ENCODE assay signal across 28 cellular contexts in genomic region chr11:46721286-46721685, GRCh38. TPM values are rescaled to one million over a fixed set of nuclear protein-coding genes. Genes with fewer than 3 reads are reported as not detected.
A peak's percentile ranks its signal among the peaks of the same experiment; 100 is the strongest.
DNase-seq lines count a peak whose midpoint lies in the region; ATAC-seq, FAIRE-seq and TF ChIP-seq lines count a peak whose summit lies in the region.
"Had no signal": no experiment of that assay in that cellular context is flagged by ENCODE, and none has a peak within 500 bp of the region (broad histone marks: within the 10 kb centered on the region; RNA-seq: fewer than 3 reads in every experiment).

No MANE protein-coding gene starts in this region.

- H3K27me3 Mint-ChIP-seq in activated CD4-positive, alpha-beta T cell treated with anti-CD3 and anti-CD28 coated beads, Interleukin-2, amount 10 ng/mL, durations not matched to agents 7 days and 5 days = no peaks in the 10 kb centered on the region
- no peaks in the 10 kb centered on the region for H3K27me3 Mint-ChIP-seq in activated CD4-positive, alpha-beta T cell treated with anti-CD3 and anti-CD28 coated beads for 36 hours

- CTCF ChIA-PET in activated CD4-positive, alpha-beta T cell treated with anti-CD3 and anti-CD28 coated beads, Interleukin-2, amount 10 ng/mL, durations not matched to agents 7 days and 5 days (lab: Charles Lee) = no interaction called here
- CTCF ChIA-PET in activated CD4-positive, alpha-beta T cell treated with anti-CD3 and anti-CD28 coated beads for 36 hours (lab: Charles Lee) = no interaction called here
- CTCF ChIA-PET in HepG2 (lab: Yijun Ruan, JAX; ENCODE audit: low intra/inter-chr PET ratio, low total read pairs) = no interaction called here

- no peaks in the 10 kb centered on the region for H3K36me3 Mint-ChIP-seq in activated CD4-positive, alpha-beta T cell treated with anti-CD3 and anti-CD28 coated beads, Interleukin-2, amount 10 ng/mL, durations not matched to agents 7 days and 5 days (ENCODE audit: low read depth)
- H3K36me3 Mint-ChIP-seq in activated CD4-positive, alpha-beta T cell treated with anti-CD3 and anti-CD28 coated beads for 36 hours (ENCODE audit: low read depth) = no peaks in the 10 kb centered on the region
- H3K36me3 Mint-ChIP-seq: CD14-positive monocyte; CD8-positive, alpha-beta memory T cell had no signal

- no peak for TF ChIP-seq EP300 in HepG2 (IDR thresholded peaks at IDR 0.05; ENCODE audit: low read depth in 2 of 2, low read length in 2 of 2)
- no peak for TF ChIP-seq EP300 in HepG2 (CRISPR knock-in tag; IDR thresholded peaks at IDR 0.05; ENCODE audit: borderline replicate concordance)

- no peaks in the 10 kb centered on the region for H3K9me3 ChIP-seq in HepG2 (ENCODE audit: low read length)
- H3K9me3 ChIP-seq in osteoblast (ENCODE audit: low read depth, low read length) = no peaks in the 10 kb centered on the region
- H3K9me3 ChIP-seq: BE2C had no signal

- H3K79me2 ChIP-seq in HepG2 (ENCODE audit: insufficient read depth, low read length) = peaks cover 64% of the 10 kb centered on the region
- H3K79me2 ChIP-seq in osteoblast (ENCODE audit: insufficient read depth, low read length) = no peaks in the 10 kb centered on the region

- peaks cover 87% of the 10 kb centered on the region for H3K4me1 ChIP-seq in HepG2 (ENCODE audit: insufficient read depth, low read length)
- no peaks in the 10 kb centered on the region for H3K4me1 ChIP-seq in osteoblast (ENCODE audit: insufficient read depth, low read length)
- H3K4me1 ChIP-seq: BE2C had no signal

- H3K27me3 ChIP-seq in HepG2 (ENCODE audit: control insufficient read depth in 1 of 2, insufficient read depth in 2 of 2, low read length in 2 of 2) (no peaks in the 10 kb centered on the region; a peak in 1 of 5 replicates), osteoblast (ENCODE audit: insufficient read depth, low read length) (no peaks in the 10 kb centered on the region)
- H3K27me3 ChIP-seq: BE2C had no signal

- no peak for DNase-seq in activated CD4-positive, alpha-beta T cell treated with anti-CD3 and anti-CD28 coated beads, Interleukin-2, amount 10 ng/mL, durations not matched to agents 7 days and 5 days
- DNase-seq in activated CD4-positive, alpha-beta T cell treated with anti-CD3 and anti-CD28 coated beads for 36 hours = no peak
- DNase-seq in HepG2 (ENCODE audit: low spot score) = no peak
- peak; percentile 58 for DNase-seq in osteoblast (ENCODE audit: insufficient read length, low spot score, missing footprints)
- DNase-seq in activated CD4-positive, alpha-beta T cell treated with anti-CD3 and anti-CD28 coated beads, Interleukin-2, amount 50 U/mL, for 48 hours = no peak
- no peak for DNase-seq in inferior parietal cortex (ENCODE audit: extremely low spot score)
- no peak for DNase-seq in posterior cingulate gyrus
- DNase-seq: 8988T; ACHN; BE2C; Calu3; CD8-positive, alpha-beta memory T cell; DMS79 treated with DMSO at 0.1 percent for 48 hours; GF-D8; Kasumi-1; NCI-H1092 treated with DMSO at 0.1 percent for 48 hours; NCI-H146; NCI-H1930; NCI-H2227 treated with DMSO at 0.1 percent for 48 hours; NCI-H510A; NCI-H69; SHP77 treated with DMSO at 0.1 percent for 48 hours had no signal

- no peaks in the 10 kb centered on the region for H3K9me3 Mint-ChIP-seq in activated CD4-positive, alpha-beta T cell treated with anti-CD3 and anti-CD28 coated beads, Interleukin-2, amount 10 ng/mL, durations not matched to agents 7 days and 5 days
- no peaks in the 10 kb centered on the region for H3K9me3 Mint-ChIP-seq in activated CD4-positive, alpha-beta T cell treated with anti-CD3 and anti-CD28 coated beads for 36 hours (ENCODE audit: low read depth)
- H3K9me3 Mint-ChIP-seq: CD8-positive, alpha-beta memory T cell had no signal

- H3K4me1 Mint-ChIP-seq in activated CD4-positive, alpha-beta T cell treated with anti-CD3 and anti-CD28 coated beads, Interleukin-2, amount 10 ng/mL, durations not matched to agents 7 days and 5 days = peaks cover 8% of the 10 kb centered on the region
- H3K4me1 Mint-ChIP-seq in activated CD4-positive, alpha-beta T cell treated with anti-CD3 and anti-CD28 coated beads for 36 hours = peaks cover 5% of the 10 kb centered on the region

- H3K27ac Mint-ChIP-seq in activated CD4-positive, alpha-beta T cell treated with anti-CD3 and anti-CD28 coated beads, Interleukin-2, amount 10 ng/mL, durations not matched to agents 7 days and 5 days = peak overlapping the region; percentile 73
- no peak overlapping the region for H3K27ac Mint-ChIP-seq in activated CD4-positive, alpha-beta T cell treated with anti-CD3 and anti-CD28 coated beads for 36 hours
- H3K27ac Mint-ChIP-seq: CD14-positive monocyte had no signal

- no peak for TF ChIP-seq CTCF in HepG2 (CRISPR knock-in tag; IDR thresholded peaks at IDR 0.05)
- no peak for TF ChIP-seq CTCF in osteoblast (IDR thresholded peaks at IDR 0.05; ENCODE audit: extremely low read depth, low read depth, low read length)

- H4K20me1 ChIP-seq in HepG2 (ENCODE audit: insufficient read depth, low read length) (peaks cover 29% of the 10 kb centered on the region), osteoblast (ENCODE audit: insufficient read depth, low read length) (no peaks in the 10 kb centered on the region)

- H2AFZ ChIP-seq in HepG2 (ENCODE audit: low read length) (no peak overlapping the region), osteoblast (ENCODE audit: low read length) (no peak overlapping the region)

- no peak for TF ChIP-seq RAD21 in HepG2 (CRISPR knock-in tag; IDR thresholded peaks at IDR 0.05)

- H3K4me3 ChIP-seq in HepG2 (replicated peaks in 1 of 3; ENCODE audit: insufficient read depth in 1 of 3, low read depth in 2 of 3, low read length in 3 of 3) = peak overlapping the region in 2 of 3 experiments; percentile 27 to 92; a peak in 4 of 6 replicates
- no peak overlapping the region for H3K4me3 ChIP-seq in osteoblast (ENCODE audit: insufficient read depth, low read length)

- H3K4me2 ChIP-seq in HepG2 (ENCODE audit: low read depth, low read length) (peak overlapping the region; percentile 94), osteoblast (ENCODE audit: insufficient read depth, low read length) (no peak overlapping the region)

- 80% methylated on average over 6 of the region's 6 CpGs for WGBS in HepG2 (ENCODE audit: low lambda C conversion rate)

- no peak for ATAC-seq in activated CD4-positive, alpha-beta T cell treated with anti-CD3 and anti-CD28 coated beads for 36 hours
- ATAC-seq in HepG2 = no peak
- ATAC-seq: Panc1 had no signal

- H3K27ac ChIP-seq in HepG2 (ENCODE audit: extremely low read length, insufficient read depth, low read length) = peak overlapping the region; percentile 25
- no peak overlapping the region for H3K27ac ChIP-seq in osteoblast (ENCODE audit: low read depth, low read length)

- H3K36me3 ChIP-seq in HepG2 (replicated peaks in 1 of 2; ENCODE audit: control insufficient read depth in 1 of 2, insufficient read depth in 2 of 2, low read length in 2 of 2) = peaks cover 13 to 32% of the 10 kb centered on the region in 2 experiments
- no peaks in the 10 kb centered on the region for H3K36me3 ChIP-seq in osteoblast (ENCODE audit: insufficient read depth, low read length)
- H3K36me3 ChIP-seq: BE2C had no signal

- no peak overlapping the region for H3K4me3 Mint-ChIP-seq in activated CD4-positive, alpha-beta T cell treated with anti-CD3 and anti-CD28 coated beads, Interleukin-2, amount 10 ng/mL, durations not matched to agents 7 days and 5 days
- H3K4me3 Mint-ChIP-seq in activated CD4-positive, alpha-beta T cell treated with anti-CD3 and anti-CD28 coated beads for 36 hours = no peak overlapping the region
- H3K4me3 Mint-ChIP-seq: CD14-positive monocyte; CD8-positive, alpha-beta memory T cell had no signal

- BruUV-seq in HepG2 (replicated peaks; lab: Mats Ljungman, UMichigan) = no TSS peak

- TF ChIP-seq POLR2A in HepG2 (IDR thresholded peaks at IDR 0.05; ENCODE audit: insufficient read depth in 1 of 2, low read depth in 2 of 2, low read length in 2 of 2) = peak in 1 of 2 experiments; percentile 27; a peak in 1 of 4 replicates

- no peak for FAIRE-seq in HepG2 (lab: Jason Lieb, UNC)
- FAIRE-seq: GM12891, GM19239, H54 had no signal

- in situ Hi-C loops in HepG2 (cut with HindIII; ENCODE audit: extremely low pct_ligation_motif_present, low pct_unique_long_range_greater_than_20kb) = no loop called here

- H3K9ac ChIP-seq in HepG2 (ENCODE audit: insufficient read depth, low read depth, low read length) = peak overlapping the region; percentile 26; the same call in 1 of the 2 replicates

- POLR2A ChIA-PET in activated CD4-positive, alpha-beta T cell treated with anti-CD3 and anti-CD28 coated beads, Interleukin-2, amount 10 ng/mL, durations not matched to agents 7 days and 5 days (lab: Charles Lee) = no interaction called here
- POLR2A ChIA-PET in activated CD4-positive, alpha-beta T cell treated with anti-CD3 and anti-CD28 coated beads for 36 hours (lab: Charles Lee) = no interaction called here
- POLR2A ChIA-PET in HepG2 (lab: Yijun Ruan, JAX) = interaction anchor here (2.4 to 12.3 kb wide), 7 partner anchors 8 to 50 kb away, joined by 8 to 272 read pairs (median 38); partner anchors contain the start of genes ARHGAP1 and ZNF408

- intact Hi-C loops in activated CD4-positive, alpha-beta T cell treated with anti-CD3 and anti-CD28 coated beads for 36 hours (cut with DNase I, micrococcal nuclease) = no loop called here
- intact Hi-C loops in HepG2 (cut with micrococcal nuclease; ENCODE audit: unreplicated experiment) = no loop called here
- intact Hi-C loops in posterior cingulate gyrus (cut with DNase I) = no loop called here

RNA-seq across cellular contexts. Expression of gene F2, which starts 2.3 kb away (rescaled TPM):
- total RNA-seq in activated CD4-positive, alpha-beta T cell treated with anti-CD3 and anti-CD28 coated beads, Interleukin-2, amount 10 ng/mL, durations not matched to agents 7 days and 5 days = under 1 TPM in 1 of 2 experiments, not detected in 1; 0.15 TPM
- total RNA-seq in activated CD4-positive, alpha-beta T cell treated with anti-CD3 and anti-CD28 coated beads for 36 hours = not detected
- 110 and 330 TPM in 2 replicates for total RNA-seq in HepG2 (2016; rRNA removed; fragmentation: Illumina TruSeq; extraction: Trizol)
- total RNA-seq in HepG2 (2016; cell fraction: cytosol; rRNA removed; fragmentation: Illumina TruSeq; extraction: Trizol; ENCODE audit: low read depth) = 32.5 and 33.6 TPM in 2 replicates
- total RNA-seq in HepG2 (2016; cell fraction: insoluble cytoplasmic fraction; rRNA removed; fragmentation: Illumina TruSeq; extraction: Trizol) = 93.3 and 344 TPM in 2 replicates
- 41.4 and 43.0 TPM in 2 replicates for total RNA-seq in HepG2 (2016; cell fraction: membrane; rRNA removed; fragmentation: Illumina TruSeq; extraction: Trizol)
- total RNA-seq in HepG2 (2016; cell fraction: nucleus; rRNA removed; fragmentation: Illumina TruSeq; extraction: Trizol) = 288 and 346 TPM in 2 replicates
- polyA plus RNA-seq in HepG2 (2011; rRNA removed) = 801 and 1,074 TPM in 2 replicates
- polyA plus RNA-seq in HepG2 (2011; cell fraction: cytosol; rRNA removed) = 955 and 1,075 TPM in 2 replicates
- 1,042 and 1,045 TPM in 2 replicates for polyA plus RNA-seq in HepG2 (2011; cell fraction: nucleus; rRNA removed)
- polyA plus RNA-seq in HepG2 (2012) = 447 and 558 TPM in 2 replicates
- 25.3 and 27.2 TPM in 2 replicates for polyA plus RNA-seq in HepG2 (2016; cell fraction: cytosol; fragmentation: Illumina TruSeq; extraction: Trizol; ENCODE audit: low read depth)
- polyA plus RNA-seq in HepG2 (2016; cell fraction: insoluble cytoplasmic fraction; fragmentation: Illumina TruSeq; extraction: Trizol; ENCODE audit: low read depth) = 93.3 and 115 TPM in 2 replicates
- polyA plus RNA-seq in HepG2 (2016; cell fraction: membrane; fragmentation: Illumina TruSeq; extraction: Trizol; ENCODE audit: low read depth) = 30.7 and 34.2 TPM in 2 replicates
- 450 and 474 TPM in 2 replicates for polyA plus RNA-seq in HepG2 (2016; cell fraction: nucleus; fragmentation: Illumina TruSeq; extraction: Trizol; ENCODE audit: insufficient read depth, low read depth)
- 0.51 and 1,039 TPM in 2 replicates for polyA minus RNA-seq in HepG2 (2011; rRNA and poly(A)+ RNA removed; ENCODE audit: low replicate concordance)
- polyA minus RNA-seq in HepG2 (2011; cell fraction: cytosol; rRNA and poly(A)+ RNA removed) = 289 and 363 TPM in 2 replicates
- 449 and 482 TPM in 2 replicates for polyA minus RNA-seq in HepG2 (2011; cell fraction: nucleus; rRNA and poly(A)+ RNA removed)
- not detected in 2 replicates for total RNA-seq in osteoblast
- total RNA-seq: Calu3; CD8-positive, alpha-beta memory T cell; M059J had no signal
- polyA plus RNA-seq: CD14-positive monocyte; CD8-positive, alpha-beta memory T cell had no signal

RNA-seq across cellular contexts. Expression of gene ZNF408, which starts 20.5 kb away (rescaled TPM):
- 10 to 100 TPM; 11.7 to 16.3 TPM for total RNA-seq in activated CD4-positive, alpha-beta T cell treated with anti-CD3 and anti-CD28 coated beads, Interleukin-2, amount 10 ng/mL, durations not matched to agents 7 days and 5 days
- 1 to 10 TPM; 8.8 to 9.0 TPM for total RNA-seq in activated CD4-positive, alpha-beta T cell treated with anti-CD3 and anti-CD28 coated beads for 36 hours
- total RNA-seq in HepG2 (2016; rRNA removed; fragmentation: Illumina TruSeq; extraction: Trizol) = 8.3 and 12.5 TPM in 2 replicates
- total RNA-seq in HepG2 (2016; cell fraction: cytosol; rRNA removed; fragmentation: Illumina TruSeq; extraction: Trizol; ENCODE audit: low read depth) = 12.1 and 12.2 TPM in 2 replicates
- total RNA-seq in HepG2 (2016; cell fraction: insoluble cytoplasmic fraction; rRNA removed; fragmentation: Illumina TruSeq; extraction: Trizol) = 6.9 and 11.8 TPM in 2 replicates
- total RNA-seq in HepG2 (2016; cell fraction: membrane; rRNA removed; fragmentation: Illumina TruSeq; extraction: Trizol) = 4.8 TPM in 2 replicates
- total RNA-seq in HepG2 (2016; cell fraction: nucleus; rRNA removed; fragmentation: Illumina TruSeq; extraction: Trizol) = 12.2 and 12.7 TPM in 2 replicates
- polyA plus RNA-seq in HepG2 (2011; rRNA removed) = 11.2 and 15.6 TPM in 2 replicates
- polyA plus RNA-seq in HepG2 (2011; cell fraction: cytosol; rRNA removed) = 7.2 and 10.7 TPM in 2 replicates
- polyA plus RNA-seq in HepG2 (2011; cell fraction: nucleus; rRNA removed) = 29.5 and 29.9 TPM in 2 replicates
- polyA plus RNA-seq in HepG2 (2012) = 7.6 and 9.9 TPM in 2 replicates
- polyA plus RNA-seq in HepG2 (2016; cell fraction: cytosol; fragmentation: Illumina TruSeq; extraction: Trizol; ENCODE audit: low read depth) = 1.7 and 2.3 TPM in 2 replicates
- polyA plus RNA-seq in HepG2 (2016; cell fraction: insoluble cytoplasmic fraction; fragmentation: Illumina TruSeq; extraction: Trizol; ENCODE audit: low read depth) = 8.7 and 9.3 TPM in 2 replicates
- 3.3 and 3.7 TPM in 2 replicates for polyA plus RNA-seq in HepG2 (2016; cell fraction: membrane; fragmentation: Illumina TruSeq; extraction: Trizol; ENCODE audit: low read depth)
- polyA plus RNA-seq in HepG2 (2016; cell fraction: nucleus; fragmentation: Illumina TruSeq; extraction: Trizol; ENCODE audit: insufficient read depth, low read depth) = 27.1 and 29.0 TPM in 2 replicates
- 15.2 and 22.6 TPM in 2 replicates for polyA minus RNA-seq in HepG2 (2011; rRNA and poly(A)+ RNA removed; ENCODE audit: low replicate concordance)
- 6.3 and 9.7 TPM in 2 replicates for polyA minus RNA-seq in HepG2 (2011; cell fraction: cytosol; rRNA and poly(A)+ RNA removed)
- polyA minus RNA-seq in HepG2 (2011; cell fraction: nucleus; rRNA and poly(A)+ RNA removed) = 16.9 and 17.4 TPM in 2 replicates
- 16.2 and 16.3 TPM in 2 replicates for total RNA-seq in osteoblast

RNA-seq across cellular contexts. Expression of gene ARHGAP1, which starts 20.9 kb away (rescaled TPM):
- 10 to 100 TPM; 83.8 to 88.8 TPM for total RNA-seq in activated CD4-positive, alpha-beta T cell treated with anti-CD3 and anti-CD28 coated beads, Interleukin-2, amount 10 ng/mL, durations not matched to agents 7 days and 5 days
- total RNA-seq in activated CD4-positive, alpha-beta T cell treated with anti-CD3 and anti-CD28 coated beads for 36 hours = 10 to 100 TPM; 40.2 to 50.0 TPM
- 18.6 and 22.4 TPM in 2 replicates for total RNA-seq in HepG2 (2016; rRNA removed; fragmentation: Illumina TruSeq; extraction: Trizol)
- 2.2 and 2.6 TPM in 2 replicates for total RNA-seq in HepG2 (2016; cell fraction: cytosol; rRNA removed; fragmentation: Illumina TruSeq; extraction: Trizol; ENCODE audit: low read depth)
- total RNA-seq in HepG2 (2016; cell fraction: insoluble cytoplasmic fraction; rRNA removed; fragmentation: Illumina TruSeq; extraction: Trizol) = 17.2 and 17.3 TPM in 2 replicates
- total RNA-seq in HepG2 (2016; cell fraction: membrane; rRNA removed; fragmentation: Illumina TruSeq; extraction: Trizol) = 7.4 and 7.6 TPM in 2 replicates
- total RNA-seq in HepG2 (2016; cell fraction: nucleus; rRNA removed; fragmentation: Illumina TruSeq; extraction: Trizol) = 19.5 and 19.8 TPM in 2 replicates
- 30.3 and 30.7 TPM in 2 replicates for polyA plus RNA-seq in HepG2 (2011; rRNA removed)
- polyA plus RNA-seq in HepG2 (2011; cell fraction: cytosol; rRNA removed) = 11.4 and 13.8 TPM in 2 replicates
- 35.4 and 37.1 TPM in 2 replicates for polyA plus RNA-seq in HepG2 (2011; cell fraction: nucleus; rRNA removed)
- 17.6 and 26.9 TPM in 2 replicates for polyA plus RNA-seq in HepG2 (2012)
- 1.6 and 1.9 TPM in 2 replicates for polyA plus RNA-seq in HepG2 (2016; cell fraction: cytosol; fragmentation: Illumina TruSeq; extraction: Trizol; ENCODE audit: low read depth)
- polyA plus RNA-seq in HepG2 (2016; cell fraction: insoluble cytoplasmic fraction; fragmentation: Illumina TruSeq; extraction: Trizol; ENCODE audit: low read depth) = 20.3 and 30.3 TPM in 2 replicates
- 5.0 and 6.0 TPM in 2 replicates for polyA plus RNA-seq in HepG2 (2016; cell fraction: membrane; fragmentation: Illumina TruSeq; extraction: Trizol; ENCODE audit: low read depth)
- 34.1 and 41.6 TPM in 2 replicates for polyA plus RNA-seq in HepG2 (2016; cell fraction: nucleus; fragmentation: Illumina TruSeq; extraction: Trizol; ENCODE audit: insufficient read depth, low read depth)
- 57.4 and 70.9 TPM in 2 replicates for polyA minus RNA-seq in HepG2 (2011; rRNA and poly(A)+ RNA removed; ENCODE audit: low replicate concordance)
- polyA minus RNA-seq in HepG2 (2011; cell fraction: cytosol; rRNA and poly(A)+ RNA removed) = 31.2 and 36.9 TPM in 2 replicates
- polyA minus RNA-seq in HepG2 (2011; cell fraction: nucleus; rRNA and poly(A)+ RNA removed) = 17.0 and 22.0 TPM in 2 replicates
- 88.3 and 100 TPM in 2 replicates for total RNA-seq in osteoblast

Comparison
In these comparisons a context has a peak if more than half of its experiments do, and no peak if none do; other contexts are left out.
1. RNA of gene F2, which starts 2.3 kb away (total RNA-seq): 32.5 to 346 TPM in HepG2; 0.15 TPM in activated CD4-positive, alpha-beta T cell treated with anti-CD3 and anti-CD28 coated beads, Interleukin-2, amount 10 ng/mL, durations not matched to agents 7 days and 5 days, not detected in activated CD4-positive, alpha-beta T cell treated with anti-CD3 and anti-CD28 coated beads for 36 hours and not detected in osteoblast; every median in the first group is over 10 times any median in the second.